ENCODE assay signal across 24 cellular contexts in the genomic region with DNA sequence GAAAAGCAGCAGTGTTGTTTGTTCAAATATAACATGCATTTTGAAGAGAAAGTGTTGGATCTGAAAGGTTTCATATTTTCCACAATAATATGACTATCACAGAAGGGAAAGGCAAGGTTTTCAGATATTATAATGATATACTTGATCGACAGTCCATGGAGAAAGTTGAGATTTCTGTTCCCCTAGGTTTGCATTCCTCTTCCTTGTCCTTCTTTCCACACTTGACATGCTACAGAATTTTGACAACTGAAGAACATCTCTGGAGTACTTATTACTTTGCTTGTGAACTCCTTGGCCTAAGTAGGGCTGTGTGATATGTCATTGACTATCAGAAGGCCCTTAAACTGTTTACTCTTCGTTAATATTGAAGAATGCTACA. TPM values are rescaled to one million over a fixed set of nuclear protein-coding genes. Genes with fewer than 3 reads are reported as not detected.
DNase-seq lines count a peak whose midpoint lies in the region; TF ChIP-seq lines count a peak whose summit lies in the region.
"Had no signal": no experiment of that assay in that cellular context is flagged by ENCODE, and none has a peak within 500 bp of the region (broad histone marks: within the 10 kb centered on the region; RNA-seq: fewer than 3 reads in every experiment).

No MANE protein-coding gene starts in this region.

- H3K27me3 Mint-ChIP-seq in glutamatergic neuron (ENCODE audit: unreplicated experiment) = no peaks in the 10 kb centered on the region
- H3K27me3 Mint-ChIP-seq: CD4-positive, CD25-positive, alpha-beta regulatory T cell had no signal

- no peaks in the 10 kb centered on the region for H3K36me3 ChIP-seq in smooth muscle cell (ENCODE audit: low read depth)
- H3K36me3 ChIP-seq: cardiac muscle cell, HAP-1 had no signal

- WGBS in smooth muscle cell (ENCODE audit: low lambda C conversion rate) = 88% methylated on average over 2 of the region's 2 CpGs

- H2AFZ ChIP-seq in smooth muscle cell (ENCODE audit: low read depth) = peak overlapping the region; percentile 87

- H3F3A ChIP-seq in smooth muscle cell (ENCODE audit: low read depth) = no peaks in the 10 kb centered on the region

- no peaks in the 10 kb centered on the region for H3K27me3 ChIP-seq in smooth muscle cell (ENCODE audit: low read depth)
- H3K27me3 ChIP-seq: cardiac muscle cell had no signal

- H3K27ac Mint-ChIP-seq in glutamatergic neuron (ENCODE audit: unreplicated experiment) = peak overlapping the region; percentile 22
- H3K27ac Mint-ChIP-seq: CD4-positive, CD25-positive, alpha-beta regulatory T cell; immature natural killer cell had no signal

- TF ChIP-seq CTCF in VCaP (conservative IDR thresholded peaks at IDR 0.05) = no peak
- no peak for TF ChIP-seq CTCF in glutamatergic neuron (IDR thresholded peaks at IDR 0.05; ENCODE audit: partially characterized antibody, unreplicated experiment)
- no peak for TF ChIP-seq CTCF in smooth muscle cell (IDR thresholded peaks at IDR 0.05; ENCODE audit: borderline replicate concordance, insufficient read depth, poor library complexity, severe bottlenecking)

- H3K4me1 Mint-ChIP-seq in glutamatergic neuron (ENCODE audit: low read depth, unreplicated experiment) = peaks cover 27% of the 10 kb centered on the region
- H3K4me1 Mint-ChIP-seq: CD4-positive, CD25-positive, alpha-beta regulatory T cell had no signal

- H3K4me3 Mint-ChIP-seq in glutamatergic neuron (ENCODE audit: unreplicated experiment) = no peak overlapping the region
- H3K4me3 Mint-ChIP-seq: CD4-positive, CD25-positive, alpha-beta regulatory T cell; immature natural killer cell had no signal

- H3K4me1 ChIP-seq in smooth muscle cell (ENCODE audit: low read depth) = peaks cover 12% of the 10 kb centered on the region

- H3K79me2 ChIP-seq in smooth muscle cell (ENCODE audit: low read depth) = no peaks in the 10 kb centered on the region

- no peaks in the 10 kb centered on the region for H3K9me3 Mint-ChIP-seq in glutamatergic neuron (ENCODE audit: unreplicated experiment)
- H3K9me3 Mint-ChIP-seq: immature natural killer cell had no signal

- peak overlapping the region; percentile 60 for H3K4me2 ChIP-seq in smooth muscle cell

- H3K9me3 ChIP-seq in smooth muscle cell (replicated peaks; ENCODE audit: low read depth) = no peaks in the 10 kb centered on the region
- H3K9me3 ChIP-seq: HAP-1 had no signal

- DNase-seq in DMS79 treated with DMSO at 0.1 percent for 48 hours (lab: John Stamatoyannopoulos, UW) (peak; percentile 68), glutamatergic neuron (no peak), smooth muscle cell (lab: John Stamatoyannopoulos, UW; ENCODE audit: unreplicated experiment) (no peak), SKM-1 (lab: John Stamatoyannopoulos, UW; ENCODE audit: unreplicated experiment) (no peak), T-helper 9 cell (no peak), NCI-H2029 (lab: John Stamatoyannopoulos, UW) (no peak)
- DNase-seq: activated CD4-positive, CD25-positive, alpha-beta regulatory T cell treated with anti-CD3 and anti-CD28 coated beads, Interleukin-2, amount 50 U/mL, for 72 hours; activated CD8-positive, alpha-beta memory T cell treated with anti-CD3 and anti-CD28 coated beads for 24 hours; activated naive CD4-positive, alpha-beta T cell treated with Interleukin-2 at 50 U/mL for 16 hours; activated T-cell treated with anti-CD3 and anti-CD28 coated beads, Interleukin-2, amount 50 U/mL, for 48 hours; amniotic stem cell; CD4-positive, CD25-positive, alpha-beta regulatory T cell; dermis blood vessel endothelial cell; DMS153; immature natural killer cell; KG1; NCI-H69; occipital lobe; stimulated activated CD8-positive, alpha-beta memory T cell treated with anti-CD3 and anti-CD28 coated beads, Interleukin-4, amount 100 ng/mL, for 48 hours had no signal

- H3K4me3 ChIP-seq in smooth muscle cell = no peak overlapping the region
- H3K4me3 ChIP-seq: cardiac muscle cell, HAP-1 had no signal

- no peak overlapping the region for H3K9ac ChIP-seq in smooth muscle cell (ENCODE audit: low read depth)

- no peaks in the 10 kb centered on the region for H3K36me3 Mint-ChIP-seq in glutamatergic neuron (ENCODE audit: unreplicated experiment)
- H3K36me3 Mint-ChIP-seq: CD4-positive, CD25-positive, alpha-beta regulatory T cell; immature natural killer cell had no signal

- H3K27ac ChIP-seq in VCaP = peak overlapping the region; percentile 3; the same call in 1 of the 2 replicates
- H3K27ac ChIP-seq in smooth muscle cell (ENCODE audit: low read depth) = peak overlapping the region; percentile 67
- H3K27ac ChIP-seq: cardiac muscle cell had no signal

- H4K20me1 ChIP-seq in smooth muscle cell (ENCODE audit: low read depth) = no peaks in the 10 kb centered on the region

RNA-seq across cellular contexts. Expression of gene TMEFF2, which starts 46.5 kb away (rescaled TPM):
- total RNA-seq in glutamatergic neuron (ENCODE audit: unreplicated experiment) = 23.9 TPM
- 0.27 TPM in 1 of 2 replicates, not detected in the other for total RNA-seq in smooth muscle cell
- not detected in 2 replicates for polyA plus RNA-seq in smooth muscle cell
- total RNA-seq: CD4-positive, CD25-positive, alpha-beta regulatory T cell; dermis blood vessel endothelial cell; fibroblast of villous mesenchyme; lung microvascular endothelial cell had no signal
- polyA plus RNA-seq: CD4-positive, CD25-positive, alpha-beta regulatory T cell; immature natural killer cell had no signal

Comparison
In these comparisons a context has a peak if more than half of its experiments do, and no peak if none do; other contexts are left out.
1. RNA of gene TMEFF2, which starts 46.5 kb away (total RNA-seq): 23.9 TPM in glutamatergic neuron (single experiment); 0.27 TPM in smooth muscle cell; every median in the first group is over 10 times any median in the second.